19 cellular contexts compared by ENCODE assay signal in genomic region chr17:83032781-83033180, GRCh38. TPM values are rescaled to one million over a fixed set of nuclear protein-coding genes. Genes with fewer than 3 reads are reported as not detected.
DNase-seq lines count a peak whose midpoint lies in the region; ATAC-seq and TF ChIP-seq lines count a peak whose summit lies in the region.
"Had no signal": no experiment of that assay in that cellular context is flagged by ENCODE, and none has a peak within 500 bp of the region (broad histone marks: within the 10 kb centered on the region; RNA-seq: fewer than 3 reads in every experiment).

No MANE protein-coding gene starts in this region.

- H3K36me3 Mint-ChIP-seq in activated CD4-positive, alpha-beta memory T cell treated with anti-CD3 and anti-CD28 coated beads, Interleukin-2, amount 10 ng/mL, durations not matched to agents 7 days and 5 days (ENCODE audit: low read depth): peaks cover 42% of the 10 kb centered on the region
- peaks cover 33% of the 10 kb centered on the region for H3K36me3 Mint-ChIP-seq in activated CD4-positive, alpha-beta memory T cell treated with anti-CD3 and anti-CD28 coated beads for 36 hours
- H3K36me3 Mint-ChIP-seq in WTC11 (peaks cover 46% of the 10 kb centered on the region), neural crest cell (ENCODE audit: low read depth) (peaks cover 31% of the 10 kb centered on the region)

- H3K27me3 ChIP-seq in upper lobe of left lung: no peaks in the 10 kb centered on the region
- H3K27me3 ChIP-seq: Peyer's patch had no signal

- no peak overlapping the region for H3K27ac Mint-ChIP-seq in activated CD4-positive, alpha-beta memory T cell treated with anti-CD3 and anti-CD28 coated beads, Interleukin-2, amount 10 ng/mL, durations not matched to agents 7 days and 5 days
- no peak overlapping the region for H3K27ac Mint-ChIP-seq in activated CD4-positive, alpha-beta memory T cell treated with anti-CD3 and anti-CD28 coated beads for 36 hours
- H3K27ac Mint-ChIP-seq in WTC11 (peak overlapping the region; percentile 23; the same call in 1 of the 2 replicates), neural crest cell (ENCODE audit: unreplicated experiment) (peak overlapping the region; percentile 87)

- H3K9me3 Mint-ChIP-seq in activated CD4-positive, alpha-beta memory T cell treated with anti-CD3 and anti-CD28 coated beads, Interleukin-2, amount 10 ng/mL, durations not matched to agents 7 days and 5 days: no peaks in the 10 kb centered on the region
- H3K9me3 Mint-ChIP-seq in activated CD4-positive, alpha-beta memory T cell treated with anti-CD3 and anti-CD28 coated beads for 36 hours: no peaks in the 10 kb centered on the region
- peaks cover 10% of the 10 kb centered on the region for H3K9me3 Mint-ChIP-seq in WTC11
- no peaks in the 10 kb centered on the region for H3K9me3 Mint-ChIP-seq in neural crest cell
- H3K9me3 Mint-ChIP-seq: CD8-positive, alpha-beta memory T cell had no signal

- POLR2A ChIA-PET in activated CD4-positive, alpha-beta memory T cell treated with anti-CD3 and anti-CD28 coated beads, Interleukin-2, amount 10 ng/mL, durations not matched to agents 7 days and 5 days (lab: Charles Lee): no interaction called here
- POLR2A ChIA-PET in activated CD4-positive, alpha-beta memory T cell treated with anti-CD3 and anti-CD28 coated beads for 36 hours (lab: Charles Lee): no interaction called here
- POLR2A ChIA-PET in WTC11 (lab: Charles Lee) (no interaction called here), HEK293T (lab: Yijun Ruan, JAX) (no interaction called here)

- no peaks in the 10 kb centered on the region for H3K9me3 ChIP-seq in upper lobe of left lung
- H3K9me3 ChIP-seq: Peyer's patch had no signal

- CTCF ChIA-PET in activated CD4-positive, alpha-beta memory T cell treated with anti-CD3 and anti-CD28 coated beads, Interleukin-2, amount 10 ng/mL, durations not matched to agents 7 days and 5 days (lab: Charles Lee): interaction anchor here (0.7 kb wide), 1 partner anchor 21 kb away, joined by 3 read pairs; no protein-coding TSS in a partner anchor
- CTCF ChIA-PET in activated CD4-positive, alpha-beta memory T cell treated with anti-CD3 and anti-CD28 coated beads for 36 hours (lab: Charles Lee): no interaction called here
- CTCF ChIA-PET in WTC11 (lab: Charles Lee): no interaction called here
- CTCF ChIA-PET in HEK293T (lab: Yijun Ruan, JAX): no interaction called here

- H3K4me1 ChIP-seq in upper lobe of left lung: no peaks in the 10 kb centered on the region
- H3K4me1 ChIP-seq: Peyer's patch had no signal

- H3K27ac ChIP-seq in upper lobe of left lung: no peak overlapping the region
- H3K27ac ChIP-seq: Peyer's patch had no signal

- DNase-seq in activated CD4-positive, alpha-beta memory T cell treated with anti-CD3 and anti-CD28 coated beads, Interleukin-2, amount 10 ng/mL, durations not matched to agents 7 days and 5 days: peak; percentile 4
- no peak for DNase-seq in activated CD4-positive, alpha-beta memory T cell treated with anti-CD3 and anti-CD28 coated beads for 36 hours
- DNase-seq in WTC11 (ENCODE audit: low spot score) (no peak), neural crest cell (ENCODE audit: low read depth, low spot score) (no peak), upper lobe of left lung (peak; percentile 6 to 51), cardiac septum (ENCODE audit: low spot score) (no peak), HEK293T (ENCODE audit: extremely low spot score) (no peak)
- DNase-seq: 8988T; AML-193; C1 segment of cervical spinal cord; Calu3; CD8-positive, alpha-beta memory T cell; DMS153; GOT3; IMR-90; NCI-H1694 treated with DMSO at 0.1 percent for 48 hours; NCI-H446; NCI-H526; Peyer's patch had no signal

- no peak for TF ChIP-seq POLR2A in upper lobe of left lung (IDR thresholded peaks at IDR 0.05)

- no peak overlapping the region for H3K4me3 Mint-ChIP-seq in activated CD4-positive, alpha-beta memory T cell treated with anti-CD3 and anti-CD28 coated beads, Interleukin-2, amount 10 ng/mL, durations not matched to agents 7 days and 5 days
- H3K4me3 Mint-ChIP-seq in activated CD4-positive, alpha-beta memory T cell treated with anti-CD3 and anti-CD28 coated beads for 36 hours: no peak overlapping the region
- H3K4me3 Mint-ChIP-seq in WTC11 (no peak overlapping the region), neural crest cell (no peak overlapping the region)
- H3K4me3 Mint-ChIP-seq: CD8-positive, alpha-beta memory T cell had no signal

- no peak overlapping the region for H3K4me3 ChIP-seq in upper lobe of left lung
- H3K4me3 ChIP-seq: Peyer's patch had no signal

- intact Hi-C loops in activated CD4-positive, alpha-beta memory T cell treated with anti-CD3 and anti-CD28 coated beads for 36 hours (cut with micrococcal nuclease): no loop called here
- intact Hi-C loops in cardiac septum (cut with DNase I): no loop called here

- TF ChIP-seq EP300 in upper lobe of left lung (IDR thresholded peaks at IDR 0.05): no peak

- no peak for ATAC-seq in WTC11
- ATAC-seq in upper lobe of left lung (ENCODE audit: low FRiP score in 2 of 2): no peak

- WGBS in upper lobe of left lung, 2 donors: 94 to 97% methylated on average over 18 of the region's 18 CpGs

- peaks cover 0 to 14% (median 1%) of the 10 kb centered on the region in 4 donors for H3K36me3 ChIP-seq in upper lobe of left lung

- H3K4me1 Mint-ChIP-seq in activated CD4-positive, alpha-beta memory T cell treated with anti-CD3 and anti-CD28 coated beads, Interleukin-2, amount 10 ng/mL, durations not matched to agents 7 days and 5 days: no peaks in the 10 kb centered on the region
- H3K4me1 Mint-ChIP-seq in activated CD4-positive, alpha-beta memory T cell treated with anti-CD3 and anti-CD28 coated beads for 36 hours (ENCODE audit: low read depth): no peaks in the 10 kb centered on the region
- H3K4me1 Mint-ChIP-seq in WTC11: no peaks in the 10 kb centered on the region
- peaks cover 19% of the 10 kb centered on the region for H3K4me1 Mint-ChIP-seq in neural crest cell

- no peaks in the 10 kb centered on the region for H3K27me3 Mint-ChIP-seq in activated CD4-positive, alpha-beta memory T cell treated with anti-CD3 and anti-CD28 coated beads, Interleukin-2, amount 10 ng/mL, durations not matched to agents 7 days and 5 days
- no peaks in the 10 kb centered on the region for H3K27me3 Mint-ChIP-seq in activated CD4-positive, alpha-beta memory T cell treated with anti-CD3 and anti-CD28 coated beads for 36 hours
- H3K27me3 Mint-ChIP-seq in WTC11 (ENCODE audit: low read depth) (no peaks in the 10 kb centered on the region), neural crest cell (ENCODE audit: low read depth) (no peaks in the 10 kb centered on the region)

- TF ChIP-seq CTCF in WTC11 (IDR thresholded peaks at IDR 0.05) (no peak), neural crest cell (conservative IDR thresholded peaks at IDR 0.05) (no peak), upper lobe of left lung (IDR thresholded peaks at IDR 0.05) (no peak)

TF ChIP-seq in WTC11, 78 proteins besides CTCF, POLR2A, EP300 and RAD21 (continues in another document):
- TF ChIP-seq SOX15 (CRISPR knock-in tag; IDR thresholded peaks at IDR 0.05) (no peak), JUN (CRISPR knock-in tag; IDR thresholded peaks at IDR 0.05) (no peak), ESRRA (CRISPR knock-in tag; IDR thresholded peaks at IDR 0.05; ENCODE audit: borderline replicate concordance) (no peak), ZNF219 (CRISPR knock-in tag; IDR thresholded peaks at IDR 0.05; ENCODE audit: borderline replicate concordance) (no peak), FOXP4 (CRISPR knock-in tag; IDR thresholded peaks at IDR 0.05) (no peak)

TF ChIP-seq in HEK293T, 16 proteins besides CTCF, POLR2A, EP300 and RAD21:
- TF ChIP-seq NFRKB (IDR thresholded peaks at IDR 0.05) (no peak), FOXM1 (IDR thresholded peaks at IDR 0.05; ENCODE audit: borderline replicate concordance) (no peak), TARDBP (IDR thresholded peaks at IDR 0.05) (no peak), ZNF384 (IDR thresholded peaks at IDR 0.05) (no peak), SUZ12 (IDR thresholded peaks at IDR 0.05) (no peak), HDGF (IDR thresholded peaks at IDR 0.05; ENCODE audit: borderline replicate concordance) (no peak), BHLHE40 (IDR thresholded peaks at IDR 0.05; ENCODE audit: borderline replicate concordance) (no peak), L3MBTL2 (conservative IDR thresholded peaks at IDR 0.05) (no peak), LEF1 (IDR thresholded peaks at IDR 0.05; ENCODE audit: borderline replicate concordance) (no peak), FOXK2 (IDR thresholded peaks at IDR 0.05) (no peak), SP1 (IDR thresholded peaks at IDR 0.05) (no peak), PKNOX1 (IDR thresholded peaks at IDR 0.05) (no peak), CTBP1 (IDR thresholded peaks at IDR 0.05; ENCODE audit: borderline replicate concordance) (no peak), ARNT (IDR thresholded peaks at IDR 0.05) (no peak), ELF4 (IDR thresholded peaks at IDR 0.05) (no peak), FOXA1 (IDR thresholded peaks at IDR 0.05) (no peak)

RNA-seq across cellular contexts. Expression of gene METRNL, which starts 46.6 kb away (rescaled TPM):
- 10 to 100 TPM; 27.3 to 28.1 TPM for total RNA-seq in activated CD4-positive, alpha-beta memory T cell treated with anti-CD3 and anti-CD28 coated beads, Interleukin-2, amount 10 ng/mL, durations not matched to agents 7 days and 5 days
- 10 to 100 TPM; 62.8 to 71.1 TPM for total RNA-seq in activated CD4-positive, alpha-beta memory T cell treated with anti-CD3 and anti-CD28 coated beads for 36 hours
- 27.7 to 29.3 TPM (median 28.1 TPM) in 3 replicates for total RNA-seq in WTC11 (2021)
- 14.7 and 18.2 TPM in 2 replicates for total RNA-seq in neural crest cell
- 100 to 1,000 TPM in 2 of 6 donors, 10 to 100 TPM in 4; 59.4 to 120 (median 76.4) TPM for total RNA-seq in upper lobe of left lung
- total RNA-seq in cardiac septum: 104 TPM

Comparison
In these comparisons a context has a peak if more than half of its experiments do, and no peak if none do; other contexts are left out.
1. DNase-seq: peak in activated CD4-positive, alpha-beta memory T cell treated with anti-CD3 and anti-CD28 coated beads, Interleukin-2, amount 10 ng/mL, durations not matched to agents 7 days and 5 days (single experiment) and upper lobe of left lung (2 of 2); none in activated CD4-positive, alpha-beta memory T cell treated with anti-CD3 and anti-CD28 coated beads for 36 hours (single experiment), WTC11 (single experiment), neural crest cell (single experiment), cardiac septum (single experiment) and HEK293T (single experiment).
2. H3K27ac Mint-ChIP-seq: peak in WTC11 (single experiment) and neural crest cell (single experiment); none in activated CD4-positive, alpha-beta memory T cell treated with anti-CD3 and anti-CD28 coated beads, Interleukin-2, amount 10 ng/mL, durations not matched to agents 7 days and 5 days (single experiment) and activated CD4-positive, alpha-beta memory T cell treated with anti-CD3 and anti-CD28 coated beads for 36 hours (single experiment).